In the genomic region with DNA sequence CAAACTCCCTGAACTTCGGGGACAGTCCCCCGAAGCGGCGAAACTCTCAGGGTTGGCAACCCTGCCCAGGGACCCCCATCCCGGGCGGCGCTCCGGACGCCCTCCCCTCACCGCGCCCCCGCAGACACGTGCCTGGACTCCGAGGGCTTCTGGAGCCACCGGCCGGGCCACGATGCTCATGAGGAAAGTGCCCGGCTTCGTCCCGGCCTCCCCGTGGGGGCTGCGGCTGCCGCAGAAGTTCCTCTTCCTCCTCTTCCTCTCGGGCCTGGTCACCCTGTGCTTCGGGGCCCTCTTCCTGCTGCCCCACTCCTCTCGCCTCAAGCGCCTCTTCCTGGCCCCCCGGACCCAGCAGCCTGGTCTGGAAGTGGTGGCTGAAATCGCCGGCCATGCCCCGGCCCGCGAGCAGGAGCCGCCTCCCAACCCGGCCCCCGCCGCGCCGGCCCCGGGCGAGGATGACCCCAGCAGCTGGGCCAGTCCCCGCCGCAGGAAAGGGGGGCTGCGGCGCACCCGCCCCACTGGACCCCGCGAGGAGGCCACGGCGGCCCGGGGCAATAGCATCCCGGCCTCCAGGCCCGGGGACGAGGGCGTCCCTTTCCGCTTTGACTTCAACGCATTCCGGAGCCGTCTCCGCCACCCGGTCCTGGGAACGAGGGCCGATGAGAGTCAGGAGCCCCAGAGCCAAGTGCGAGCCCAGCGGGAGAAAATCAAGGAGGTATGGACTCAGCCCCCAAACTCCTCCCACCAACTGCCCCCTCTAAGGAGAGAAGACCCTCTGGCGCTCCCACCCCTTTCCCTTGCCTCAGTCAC, we compare ENCODE assay signal across 8 cellular contexts. TPM values are rescaled to one million over a fixed set of nuclear protein-coding genes. Genes with fewer than 3 reads are reported as not detected.
DNase-seq lines count a peak whose midpoint lies in the region; ATAC-seq lines count a peak whose summit lies in the region.

No MANE protein-coding gene starts in this region.

- H3K27ac ChIP-seq in stomach smooth muscle (ENCODE audit: low read length), result peak overlapping the region; percentile 11

- no peaks in the 10 kb centered on the region for H3K27me3 ChIP-seq in stomach smooth muscle (ENCODE audit: control insufficient read depth in 1 of 2, insufficient read depth in 2 of 2, low read length in 2 of 2)

- H3K4me1 Mint-ChIP-seq in activated naive CD8-positive, alpha-beta T cell treated with anti-CD3 and anti-CD28 coated beads, Interleukin-2, amount 10 ng/mL, durations not matched to agents 7 days and 5 days, result peaks cover 63% of the 10 kb centered on the region

- peak overlapping the region; percentile 94 for H3K4me3 Mint-ChIP-seq in activated naive CD8-positive, alpha-beta T cell treated with anti-CD3 and anti-CD28 coated beads, Interleukin-2, amount 10 ng/mL, durations not matched to agents 7 days and 5 days

- no peak for ATAC-seq in activated naive CD8-positive, alpha-beta T cell treated with anti-CD3 and anti-CD28 coated beads, Interleukin-2, amount 10 ng/mL, durations not matched to agents 7 days and 5 days (ENCODE audit: low read depth)
- ATAC-seq in HG02840 (IDR thresholded peaks at IDR 0.05; ENCODE audit: low FRiP score, unreplicated experiment), result no peak

- H3K4me3 ChIP-seq in stomach smooth muscle (ENCODE audit: low read length in 2 of 2), result peak overlapping the region; percentile 64 to 84

- peaks cover 9% of the 10 kb centered on the region for H3K36me3 Mint-ChIP-seq in activated naive CD8-positive, alpha-beta T cell treated with anti-CD3 and anti-CD28 coated beads, Interleukin-2, amount 10 ng/mL, durations not matched to agents 7 days and 5 days

- no peaks in the 10 kb centered on the region for H3K9me3 ChIP-seq in stomach smooth muscle (ENCODE audit: control insufficient read depth in 2 of 2, low read length in 2 of 2)

- H3K9me3 Mint-ChIP-seq in activated naive CD8-positive, alpha-beta T cell treated with anti-CD3 and anti-CD28 coated beads, Interleukin-2, amount 10 ng/mL, durations not matched to agents 7 days and 5 days, result no peaks in the 10 kb centered on the region

- peaks cover 60% of the 10 kb centered on the region for H3K4me1 ChIP-seq in stomach smooth muscle (ENCODE audit: control insufficient read depth, insufficient read depth, low read length)

- H3K27me3 Mint-ChIP-seq in activated naive CD8-positive, alpha-beta T cell treated with anti-CD3 and anti-CD28 coated beads, Interleukin-2, amount 10 ng/mL, durations not matched to agents 7 days and 5 days, result peaks cover 11% of the 10 kb centered on the region

- POLR2A ChIA-PET in activated naive CD8-positive, alpha-beta T cell treated with anti-CD3 and anti-CD28 coated beads, Interleukin-2, amount 10 ng/mL, durations not matched to agents 7 days and 5 days (lab: Charles Lee), result interaction anchor here (1.0 to 2.1 kb wide), 4 partner anchors 9 to 59 kb away, joined by 4 to 22 read pairs (median 6); no protein-coding TSS in a partner anchor

- peak; percentile 50 for DNase-seq in activated T-cell treated with anti-CD3 and anti-CD28 coated beads, Interleukin-2, amount 50 U/mL, for 1 hour
- DNase-seq in activated T-cell treated with anti-CD3 and anti-CD28 coated beads for 4 hours (no peak), iPS-NIHi11 (ENCODE audit: low spot score) (peak; percentile 28), AG08396 (ENCODE audit: low spot score) (no peak), NCI-H1436 treated with DMSO at 0.1 percent for 48 hours (lab: John Stamatoyannopoulos, UW) (no peak)
- DNase-seq in activated naive CD8-positive, alpha-beta T cell treated with anti-CD3 and anti-CD28 coated beads, Interleukin-2, amount 10 ng/mL, durations not matched to agents 7 days and 5 days, result peak; percentile 55

- peak overlapping the region; percentile 95 for H3K27ac Mint-ChIP-seq in activated naive CD8-positive, alpha-beta T cell treated with anti-CD3 and anti-CD28 coated beads, Interleukin-2, amount 10 ng/mL, durations not matched to agents 7 days and 5 days

- no peaks in the 10 kb centered on the region for H3K36me3 ChIP-seq in stomach smooth muscle (ENCODE audit: control insufficient read depth in 2 of 2, insufficient read depth in 2 of 2, low read length in 2 of 2)

- H3K9ac ChIP-seq in stomach smooth muscle (ENCODE audit: low read length in 2 of 2), result peak overlapping the region; percentile 60 to 68

RNA-seq across cellular contexts. Expression of a gene that starts 1.2 kb away (rescaled TPM):
- 10 to 100 TPM; 20.5 to 20.9 TPM for total RNA-seq in activated naive CD8-positive, alpha-beta T cell treated with anti-CD3 and anti-CD28 coated beads, Interleukin-2, amount 10 ng/mL, durations not matched to agents 7 days and 5 days

Comparison
In these comparisons a context has a peak if more than half of its experiments do, and no peak if none do; other contexts are left out.
1. DNase-seq: peak in activated T-cell treated with anti-CD3 and anti-CD28 coated beads, Interleukin-2, amount 50 U/mL, for 1 hour (single experiment), activated naive CD8-positive, alpha-beta T cell treated with anti-CD3 and anti-CD28 coated beads, Interleukin-2, amount 10 ng/mL, durations not matched to agents 7 days and 5 days (single experiment) and iPS-NIHi11 (single experiment); none in activated T-cell treated with anti-CD3 and anti-CD28 coated beads for 4 hours (single experiment), AG08396 (single experiment) and NCI-H1436 treated with DMSO at 0.1 percent for 48 hours (single experiment).